ENCODE assay signal across 7 cellular contexts in genomic region chr16:71540-72341, GRCh38. TPM values are rescaled to one million over a fixed set of nuclear protein-coding genes. Genes with fewer than 3 reads are reported as not detected.
DNase-seq lines count a peak whose midpoint lies in the region; ATAC-seq and TF ChIP-seq lines count a peak whose summit lies in the region.

No MANE protein-coding gene starts in this region.

- peaks cover 77% of the 10 kb centered on the region for H3K4me1 Mint-ChIP-seq in osteocyte (ENCODE audit: unreplicated experiment)
- H3K4me1 Mint-ChIP-seq in activated naive CD4-positive, alpha-beta T cell treated with anti-CD3 and anti-CD28 coated beads, Interleukin-2, amount 10 ng/mL, durations not matched to agents 7 days and 5 days: peaks cover 14% of the 10 kb centered on the region

- in situ Hi-C loops in HAP-1 (cut with MboI; ENCODE audit: low sequenced_read_pairs): no loop called here

- peak overlapping the region; percentile 90 for H3K27ac Mint-ChIP-seq in osteocyte (ENCODE audit: unreplicated experiment)
- H3K27ac Mint-ChIP-seq in activated naive CD4-positive, alpha-beta T cell treated with anti-CD3 and anti-CD28 coated beads, Interleukin-2, amount 10 ng/mL, durations not matched to agents 7 days and 5 days: no peak overlapping the region

- no peaks in the 10 kb centered on the region for H3K36me3 Mint-ChIP-seq in osteocyte (ENCODE audit: unreplicated experiment)
- H3K36me3 Mint-ChIP-seq in activated naive CD4-positive, alpha-beta T cell treated with anti-CD3 and anti-CD28 coated beads, Interleukin-2, amount 10 ng/mL, durations not matched to agents 7 days and 5 days: peaks cover 2% of the 10 kb centered on the region

- CTCF ChIA-PET in activated naive CD4-positive, alpha-beta T cell treated with anti-CD3 and anti-CD28 coated beads, Interleukin-2, amount 10 ng/mL, durations not matched to agents 7 days and 5 days (lab: Charles Lee): interaction anchor here (26.3 kb wide), 1 partner anchor 24 kb away, joined by 467 read pairs; no protein-coding TSS in a partner anchor

- H3K36me3 ChIP-seq in HAP-1 (replicated peaks): no peaks in the 10 kb centered on the region

- H3K4me3 Mint-ChIP-seq in osteocyte (ENCODE audit: unreplicated experiment): peak overlapping the region; percentile 82
- H3K4me3 Mint-ChIP-seq in activated naive CD4-positive, alpha-beta T cell treated with anti-CD3 and anti-CD28 coated beads, Interleukin-2, amount 10 ng/mL, durations not matched to agents 7 days and 5 days: no peak overlapping the region

- H3K4me1 ChIP-seq in HAP-1: peaks cover 11% of the 10 kb centered on the region

- H3K27me3 Mint-ChIP-seq in osteocyte (ENCODE audit: unreplicated experiment): no peaks in the 10 kb centered on the region
- peaks cover 91% of the 10 kb centered on the region for H3K27me3 Mint-ChIP-seq in activated naive CD4-positive, alpha-beta T cell treated with anti-CD3 and anti-CD28 coated beads, Interleukin-2, amount 10 ng/mL, durations not matched to agents 7 days and 5 days

- DNase-seq in HAP-1 (ENCODE audit: low spot score in 2 of 2) (peak; percentile 67 to 89), fibroblast of villous mesenchyme (ENCODE audit: low read depth) (peak; percentile 83), osteocyte (ENCODE audit: extremely low spot score, unreplicated experiment) (no peak), NCI-H2107 treated with DMSO at 0.1 percent for 48 hours (lab: John Stamatoyannopoulos, UW; ENCODE audit: unreplicated experiment) (no peak)
- DNase-seq in activated naive CD4-positive, alpha-beta T cell treated with anti-CD3 and anti-CD28 coated beads, Interleukin-2, amount 10 ng/mL, durations not matched to agents 7 days and 5 days: no peak

- H3K4me3 ChIP-seq in HAP-1: peak overlapping the region; percentile 64
- H3K4me3 ChIP-seq in fibroblast of villous mesenchyme (ENCODE audit: low read depth, low read length): peak overlapping the region; percentile 84

- H3K9me3 Mint-ChIP-seq in osteocyte (ENCODE audit: unreplicated experiment): no peaks in the 10 kb centered on the region
- H3K9me3 Mint-ChIP-seq in activated naive CD4-positive, alpha-beta T cell treated with anti-CD3 and anti-CD28 coated beads, Interleukin-2, amount 10 ng/mL, durations not matched to agents 7 days and 5 days: no peaks in the 10 kb centered on the region

- TF ChIP-seq CTCF in fibroblast of villous mesenchyme (IDR thresholded peaks at IDR 0.05; ENCODE audit: insufficient read depth, low read depth, low read length): no peak
- TF ChIP-seq CTCF in osteocyte (IDR thresholded peaks at IDR 0.05): no peak

- no peaks in the 10 kb centered on the region for H3K9me3 ChIP-seq in HAP-1

- ATAC-seq in SK-N-SH treated with all-trans-retinoic acid at 6 μM for 48 hours (peak; percentile 82), GM18868 (IDR thresholded peaks at IDR 0.05; ENCODE audit: unreplicated experiment) (no peak)

- no peaks in the 10 kb centered on the region for H3K27me3 ChIP-seq in HAP-1 (ENCODE audit: low read depth)

TF ChIP-seq in SK-N-SH treated with all-trans-retinoic acid at 6 μM for 48 hours, 23 proteins besides CTCF, POLR2A, EP300 and RAD21 (continues in another document):
- no peak for TF ChIP-seq BACH2 (CRISPR knock-in tag; IDR thresholded peaks at IDR 0.05; ENCODE audit: borderline replicate concordance)
- TF ChIP-seq, protein P1, sequence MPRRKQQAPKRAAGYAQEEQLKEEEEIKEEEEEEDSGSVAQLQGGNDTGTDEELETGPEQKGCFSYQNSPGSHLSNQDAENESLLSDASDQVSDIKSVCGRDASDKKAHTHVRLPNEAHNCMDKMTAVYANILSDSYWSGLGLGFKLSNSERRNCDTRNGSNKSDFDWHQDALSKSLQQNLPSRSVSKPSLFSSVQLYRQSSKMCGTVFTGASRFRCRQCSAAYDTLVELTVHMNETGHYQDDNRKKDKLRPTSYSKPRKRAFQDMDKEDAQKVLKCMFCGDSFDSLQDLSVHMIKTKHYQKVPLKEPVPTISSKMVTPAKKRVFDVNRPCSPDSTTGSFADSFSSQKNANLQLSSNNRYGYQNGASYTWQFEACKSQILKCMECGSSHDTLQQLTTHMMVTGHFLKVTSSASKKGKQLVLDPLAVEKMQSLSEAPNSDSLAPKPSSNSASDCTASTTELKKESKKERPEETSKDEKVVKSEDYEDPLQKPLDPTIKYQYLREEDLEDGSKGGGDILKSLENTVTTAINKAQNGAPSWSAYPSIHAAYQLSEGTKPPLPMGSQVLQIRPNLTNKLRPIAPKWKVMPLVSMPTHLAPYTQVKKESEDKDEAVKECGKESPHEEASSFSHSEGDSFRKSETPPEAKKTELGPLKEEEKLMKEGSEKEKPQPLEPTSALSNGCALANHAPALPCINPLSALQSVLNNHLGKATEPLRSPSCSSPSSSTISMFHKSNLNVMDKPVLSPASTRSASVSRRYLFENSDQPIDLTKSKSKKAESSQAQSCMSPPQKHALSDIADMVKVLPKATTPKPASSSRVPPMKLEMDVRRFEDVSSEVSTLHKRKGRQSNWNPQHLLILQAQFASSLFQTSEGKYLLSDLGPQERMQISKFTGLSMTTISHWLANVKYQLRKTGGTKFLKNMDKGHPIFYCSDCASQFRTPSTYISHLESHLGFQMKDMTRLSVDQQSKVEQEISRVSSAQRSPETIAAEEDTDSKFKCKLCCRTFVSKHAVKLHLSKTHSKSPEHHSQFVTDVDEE (CRISPR knock-in tag; IDR thresholded peaks at IDR 0.05): no peak
- TF ChIP-seq CREB5 (CRISPR knock-in tag; IDR thresholded peaks at IDR 0.05; ENCODE audit: low read depth): no peak
- no peak for TF ChIP-seq ZNF70 (CRISPR knock-in tag; IDR thresholded peaks at IDR 0.05)
- no peak for TF ChIP-seq ZNF565 (CRISPR knock-in tag; conservative IDR thresholded peaks at IDR 0.05; ENCODE audit: low read depth)
- TF ChIP-seq SNAI2 (CRISPR knock-in tag; IDR thresholded peaks at IDR 0.05): no peak
- TF ChIP-seq PPARA (CRISPR knock-in tag; IDR thresholded peaks at IDR 0.05; ENCODE audit: borderline replicate concordance): no peak
- TF ChIP-seq ZNF8 (CRISPR knock-in tag; IDR thresholded peaks at IDR 0.05): no peak
- no peak for TF ChIP-seq CSDC2 (CRISPR knock-in tag; IDR thresholded peaks at IDR 0.05)
- TF ChIP-seq ZFP30 (CRISPR knock-in tag; IDR thresholded peaks at IDR 0.05): no peak
- TF ChIP-seq POU6F1 (CRISPR knock-in tag; IDR thresholded peaks at IDR 0.05; ENCODE audit: borderline replicate concordance, low read depth): no peak
- no peak for TF ChIP-seq TOX (CRISPR knock-in tag; IDR thresholded peaks at IDR 0.05; ENCODE audit: borderline replicate concordance)
- TF ChIP-seq, protein P2, sequence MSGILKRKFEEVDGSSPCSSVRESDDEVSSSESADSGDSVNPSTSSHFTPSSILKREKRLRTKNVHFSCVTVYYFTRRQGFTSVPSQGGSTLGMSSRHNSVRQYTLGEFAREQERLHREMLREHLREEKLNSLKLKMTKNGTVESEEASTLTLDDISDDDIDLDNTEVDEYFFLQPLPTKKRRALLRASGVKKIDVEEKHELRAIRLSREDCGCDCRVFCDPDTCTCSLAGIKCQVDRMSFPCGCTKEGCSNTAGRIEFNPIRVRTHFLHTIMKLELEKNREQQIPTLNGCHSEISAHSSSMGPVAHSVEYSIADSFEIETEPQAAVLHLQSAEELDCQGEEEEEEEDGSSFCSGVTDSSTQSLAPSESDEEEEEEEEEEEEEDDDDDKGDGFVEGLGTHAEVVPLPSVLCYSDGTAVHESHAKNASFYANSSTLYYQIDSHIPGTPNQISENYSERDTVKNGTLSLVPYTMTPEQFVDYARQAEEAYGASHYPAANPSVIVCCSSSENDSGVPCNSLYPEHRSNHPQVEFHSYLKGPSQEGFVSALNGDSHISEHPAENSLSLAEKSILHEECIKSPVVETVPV (CRISPR knock-in tag; IDR thresholded peaks at IDR 0.05): no peak
- TF ChIP-seq ZC3H10 (CRISPR knock-in tag; IDR thresholded peaks at IDR 0.05): no peak

RNA-seq across cellular contexts. Expression of gene RHBDF1, which starts 0.7 kb away (rescaled TPM):
- total RNA-seq in fibroblast of villous mesenchyme: 32.8 and 37.4 TPM in 2 replicates
- total RNA-seq in osteocyte: 56.8 and 57.6 TPM in 2 replicates

RNA-seq across cellular contexts. Expression of gene MPG, which starts 6.3 kb away (rescaled TPM):
- 161 and 277 TPM in 2 replicates for total RNA-seq in fibroblast of villous mesenchyme
- total RNA-seq in osteocyte: 65.9 and 71.6 TPM in 2 replicates

RNA-seq across cellular contexts. Expression of gene SNRNP25, which starts 18.1 kb away (rescaled TPM):
- total RNA-seq in fibroblast of villous mesenchyme (15.5 and 22.5 TPM in 2 replicates), osteocyte (28.6 and 30.4 TPM in 2 replicates)

RNA-seq across cellular contexts. Expression of gene POLR3K, which starts 18.3 kb away (rescaled TPM):
- total RNA-seq in fibroblast of villous mesenchyme (2.6 and 5.6 TPM in 2 replicates), osteocyte (9.9 and 10.3 TPM in 2 replicates)

Comparison
In these comparisons a context has a peak if more than half of its experiments do, and no peak if none do; other contexts are left out.
1. DNase-seq: peak in HAP-1 (2 of 2) and fibroblast of villous mesenchyme (single experiment); none in osteocyte (single experiment), NCI-H2107 treated with DMSO at 0.1 percent for 48 hours (single experiment) and activated naive CD4-positive, alpha-beta T cell treated with anti-CD3 and anti-CD28 coated beads, Interleukin-2, amount 10 ng/mL, durations not matched to agents 7 days and 5 days (single experiment).